ENCODE assay signal across 1 cellular context in genomic region chr2:219249203-219249980, GRCh38.
TF ChIP-seq lines count a peak whose summit lies in the region.

No MANE protein-coding gene starts in this region.

TF ChIP-seq in A549, 52 proteins besides CTCF, POLR2A, EP300 and RAD21:
- TF ChIP-seq MAFK (IDR thresholded peaks at IDR 0.05; ENCODE audit: partially characterized antibody) = peak; percentile 35
- TF ChIP-seq POLR2AphosphoS2 (conservative IDR thresholded peaks at IDR 0.05; ENCODE audit: low read length) = peak; percentile 93
- TF ChIP-seq RFX5 (IDR thresholded peaks at IDR 0.05) = no peak
- TF ChIP-seq PBX3 (IDR thresholded peaks at IDR 0.05) = no peak; the same call in 1 of the 2 replicates
- peak; percentile 21; the same call in 1 of the 2 replicates for TF ChIP-seq RARB (CRISPR knock-in tag; IDR thresholded peaks at IDR 0.05)
- TF ChIP-seq CHD4 (IDR thresholded peaks at IDR 0.05; ENCODE audit: borderline replicate concordance) = no peak
- TF ChIP-seq REST (IDR thresholded peaks at IDR 0.05) = no peak
- TF ChIP-seq MYC (IDR thresholded peaks at IDR 0.05; ENCODE audit: borderline replicate concordance, low read length) = no peak; the same call in 1 of the 2 replicates
- no peak for TF ChIP-seq PHF8 (IDR thresholded peaks at IDR 0.05; ENCODE audit: borderline replicate concordance, low read depth)
- TF ChIP-seq TFCP2L1 (CRISPR knock-in tag; IDR thresholded peaks at IDR 0.05) = no peak; the same call in 1 of the 2 replicates
- TF ChIP-seq BCL3 (IDR thresholded peaks at IDR 0.05) = 0 out of 3 replicates have a peak, but pooled peaks have one; percentile 21
- peak; percentile 69; the same call in 1 of the 2 replicates for TF ChIP-seq HOXA7 (CRISPR knock-in tag; IDR thresholded peaks at IDR 0.05)
- TF ChIP-seq MAZ (IDR thresholded peaks at IDR 0.05; ENCODE audit: borderline replicate concordance, low read depth, low read length) = no peak
- no peak for TF ChIP-seq HEYL (CRISPR knock-in tag; IDR thresholded peaks at IDR 0.05)
- no peak for TF ChIP-seq NR3C1 (IDR thresholded peaks at IDR 0.05)
- TF ChIP-seq ZC3H11A (IDR thresholded peaks at IDR 0.05) = no peak
- no peak for TF ChIP-seq HOXB13 (CRISPR knock-in tag; IDR thresholded peaks at IDR 0.05; ENCODE audit: low read depth)
- TF ChIP-seq KDM1A (IDR thresholded peaks at IDR 0.05; ENCODE audit: low read depth) = no peak
- no peak for TF ChIP-seq RCOR1 (IDR thresholded peaks at IDR 0.05; ENCODE audit: low read depth, low read length)
- peak; percentile 41 for TF ChIP-seq JUNB (IDR thresholded peaks at IDR 0.05)
- peak in 1 of 2 experiments; percentile 78 for TF ChIP-seq JUN (IDR thresholded peaks at IDR 0.05)
- peak; percentile 49 for TF ChIP-seq MAX (IDR thresholded peaks at IDR 0.05)
- TF ChIP-seq FOSB (CRISPR knock-in tag; IDR thresholded peaks at IDR 0.05) = peak; percentile 66; the same call in 1 of the 2 replicates
- TF ChIP-seq CBX2 (IDR thresholded peaks at IDR 0.05; ENCODE audit: borderline replicate concordance, low read depth) = no peak
- TF ChIP-seq NFE2L2 (conservative IDR thresholded peaks at IDR 0.05; ENCODE audit: low read length) = no peak
- TF ChIP-seq HOXB5 (CRISPR knock-in tag; IDR thresholded peaks at IDR 0.05) = no peak
- no peak for TF ChIP-seq EHMT2 (IDR thresholded peaks at IDR 0.05; ENCODE audit: low read depth)
- no peak for TF ChIP-seq USF2 (IDR thresholded peaks at IDR 0.05)
- TF ChIP-seq ESRRA (IDR thresholded peaks at IDR 0.05; ENCODE audit: borderline replicate concordance, low read length) = no peak
- no peak for TF ChIP-seq SREBF2 (IDR thresholded peaks at IDR 0.05)
- no peak for TF ChIP-seq ZFP36 (IDR thresholded peaks at IDR 0.05; ENCODE audit: borderline replicate concordance, partially characterized antibody)
- no peak for TF ChIP-seq FOSL2 (IDR thresholded peaks at IDR 0.05)
- 0 out of 2 replicates have a peak, but pooled peaks have one; percentile 29 for TF ChIP-seq FOSL2 (CRISPR knock-in tag; IDR thresholded peaks at IDR 0.05)
- peak; percentile 33; the same call in 1 of the 2 replicates for TF ChIP-seq GATA3 (IDR thresholded peaks at IDR 0.05; ENCODE audit: borderline replicate concordance)
- TF ChIP-seq ATOH8 (CRISPR knock-in tag; IDR thresholded peaks at IDR 0.05; ENCODE audit: low read depth) = 0 out of 2 replicates have a peak, but pooled peaks have one; percentile 41
